ENCODE assay signal across 23 cellular contexts in the genomic region with DNA sequence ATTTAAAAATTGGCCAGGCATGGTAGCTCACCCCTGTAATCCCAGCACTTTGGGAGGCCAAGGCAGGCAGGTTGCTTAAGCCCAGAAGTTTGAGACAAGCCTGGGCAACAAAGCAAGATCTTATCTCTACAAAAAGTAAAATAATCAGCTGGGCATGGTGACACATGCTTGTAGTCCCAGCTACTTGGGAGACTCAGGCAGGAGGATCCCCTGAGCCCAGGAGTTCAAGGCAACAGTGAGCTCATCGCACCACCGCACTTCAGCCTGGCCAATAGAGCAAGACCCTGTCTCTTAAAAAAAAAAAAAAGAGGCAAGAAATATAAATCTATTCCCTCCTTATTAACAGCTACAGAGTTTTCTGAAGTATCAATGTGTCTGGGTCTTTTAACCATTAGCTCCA.
DNase-seq lines count a peak whose midpoint lies in the region; ATAC-seq and TF ChIP-seq lines count a peak whose summit lies in the region.
"Had no signal": no experiment of that assay in that cellular context is flagged by ENCODE, and none has a peak within 500 bp of the region (broad histone marks: within the 10 kb centered on the region; RNA-seq: fewer than 3 reads in every experiment).

No MANE protein-coding gene starts in this region.

- CTCF ChIA-PET in RWPE1 (lab: Yijun Ruan, JAX), result interaction anchor here (0.6 to 0.7 kb wide), 2 partner anchors 92 to 422 kb away, joined by 3 read pairs; no protein-coding TSS in a partner anchor

- peak overlapping the region; percentile 35 for H3K27ac ChIP-seq in RWPE1
- H3K27ac ChIP-seq: SJCRH30 had no signal

- POLR2A ChIA-PET in RWPE1 (lab: Yijun Ruan, JAX; ENCODE audit: low non-redundant PET), result interaction anchor here (0.6 kb wide), 2 partner anchors 20 to 122 kb away, joined by 3 to 11 read pairs; no protein-coding TSS in a partner anchor

- DNase-seq in EL (peak; percentile 8), RWPE1 (ENCODE audit: low spot score) (no peak), epithelial cell of esophagus (ENCODE audit: low read depth) (peak; percentile 19), cerebellar cortex (ENCODE audit: low spot score) (no peak)
- DNase-seq in activated CD8-positive, alpha-beta memory T cell treated with anti-CD3 and anti-CD28 coated beads, Interleukin-2, amount 50 U/mL, for 4 hours, result no peak
- DNase-seq in NK-92 treated with Interleukin-12 subunit alpha and Interleukin-12 subunit beta, amount 100 ng/mL, for 24 hours (lab: John Stamatoyannopoulos, UW), result no peak
- DNase-seq: C1 segment of cervical spinal cord; CD4-positive, alpha-beta memory T cell; COR-L47; HCEC 1CT; Kasumi-1; MG63; NCI-H1105 treated with DMSO at 0.1 percent for 48 hours; NCI-H146; NCI-H2029; NCI-H446; NCI-H524 treated with DMSO at 0.1 percent for 48 hours; NCI-H774; PC-3; SJCRH30 had no signal

- TF ChIP-seq CTCF in RWPE1 (conservative IDR thresholded peaks at IDR 0.05; ENCODE audit: low read depth) (no peak), epithelial cell of esophagus (IDR thresholded peaks at IDR 0.05; ENCODE audit: insufficient read depth, low read depth, low read length, missing control alignments) (no peak)

- no peak for ATAC-seq in GM21526 (IDR thresholded peaks at IDR 0.05; ENCODE audit: low FRiP score, unreplicated experiment)
- ATAC-seq: PC-3, Right ventricle myocardium inferior, SK-N-SH treated with all-trans-retinoic acid at 6 μM for 48 hours had no signal

- H3K4me3 ChIP-seq in epithelial cell of esophagus (ENCODE audit: low read length), result no peak overlapping the region
- H3K4me3 ChIP-seq: MG63, SJCRH30 had no signal

Comparison
In these comparisons a context has a peak if more than half of its experiments do, and no peak if none do; other contexts are left out.
1. DNase-seq: peak in EL (single experiment) and epithelial cell of esophagus (single experiment); none in RWPE1 (single experiment), activated CD8-positive, alpha-beta memory T cell treated with anti-CD3 and anti-CD28 coated beads, Interleukin-2, amount 50 U/mL, for 4 hours (single experiment), NK-92 treated with Interleukin-12 subunit alpha and Interleukin-12 subunit beta, amount 100 ng/mL, for 24 hours (single experiment) and cerebellar cortex (single experiment).